Comparison of ENCODE assay signal across 24 cellular contexts in the genomic region with DNA sequence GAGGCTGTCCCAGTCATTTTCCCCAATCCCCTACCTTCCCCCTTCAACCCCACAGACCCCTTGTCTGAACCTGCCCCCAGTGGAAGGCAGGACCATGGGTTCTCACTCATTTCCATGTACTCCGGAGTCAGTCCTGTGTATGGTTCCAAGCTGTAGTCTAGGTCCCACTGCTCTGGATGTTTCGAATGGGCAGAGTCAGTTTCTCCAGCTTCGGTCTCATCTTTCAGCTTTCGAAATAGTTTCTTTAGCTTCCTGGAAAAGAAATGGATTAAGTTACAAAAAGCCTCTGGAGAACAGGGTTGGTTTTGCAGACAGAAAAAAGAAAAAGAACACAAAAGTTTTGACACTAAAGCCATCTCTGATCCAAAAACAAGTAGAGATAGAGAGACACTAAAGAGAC.
DNase-seq lines count a peak whose midpoint lies in the region; ATAC-seq and TF ChIP-seq lines count a peak whose summit lies in the region.
"Had no signal": no experiment of that assay in that cellular context is flagged by ENCODE, and none has a peak within 500 bp of the region (broad histone marks: within the 10 kb centered on the region; RNA-seq: fewer than 3 reads in every experiment).

No MANE protein-coding gene starts in this region.

- TF ChIP-seq POLR2A in Peyer's patch (IDR thresholded peaks at IDR 0.05): no peak

- H3K27ac ChIP-seq in PC-3 (ENCODE audit: low read length) (no peak overlapping the region), Peyer's patch (no peak overlapping the region)
- H3K27ac ChIP-seq: BLaER1 had no signal

- no peaks in the 10 kb centered on the region for H4K20me1 ChIP-seq in PC-3 (ENCODE audit: low read length)
- H4K20me1 ChIP-seq: BLaER1 had no signal

- intact Hi-C loops in sciatic nerve (cut with DNase I) (no loop called here), PC-3 (cut with micrococcal nuclease) (no loop called here)

- H3K27me3 ChIP-seq in adipocyte (replicated peaks; ENCODE audit: control insufficient read depth, insufficient read depth, low read length) (peaks cover 6% of the 10 kb centered on the region), PC-3 (ENCODE audit: low read length) (peaks cover 6% of the 10 kb centered on the region; the same call in 1 of the 2 replicates), Peyer's patch (no peaks in the 10 kb centered on the region)
- H3K27me3 ChIP-seq: BE2C, BLaER1 had no signal

- CTCF ChIA-PET in PC-3 (lab: Charles Lee): no interaction called here

- no peaks in the 10 kb centered on the region for H3K9me2 ChIP-seq in PC-3 (replicated peaks; ENCODE audit: low read length)

- peaks cover 9% of the 10 kb centered on the region for H3K4me1 ChIP-seq in adipocyte (ENCODE audit: control insufficient read depth, insufficient read depth, low read length)
- H3K4me1 ChIP-seq in PC-3 (ENCODE audit: insufficient read depth, low read length): no peaks in the 10 kb centered on the region
- no peaks in the 10 kb centered on the region for H3K4me1 ChIP-seq in Peyer's patch
- H3K4me1 ChIP-seq: BE2C, BLaER1 had no signal

- ATAC-seq in sciatic nerve (peak; percentile 85), HG03108 (IDR thresholded peaks at IDR 0.05; ENCODE audit: unreplicated experiment) (no peak), PC-3 (no peak), GM21576 (IDR thresholded peaks at IDR 0.05; ENCODE audit: unreplicated experiment) (no peak)
- ATAC-seq: GM12878 had no signal

- TF ChIP-seq CTCF in PC-3 (conservative IDR thresholded peaks at IDR 0.05; ENCODE audit: low read depth, low read length) (no peak), Peyer's patch (IDR thresholded peaks at IDR 0.05) (no peak)

- no peaks in the 10 kb centered on the region for H3K79me2 ChIP-seq in PC-3 (ENCODE audit: low read length)

- no peak overlapping the region for H2AFZ ChIP-seq in PC-3 (ENCODE audit: low read length)

- H3K36me3 ChIP-seq in adipocyte (ENCODE audit: control insufficient read depth, insufficient read depth, low read length, severe bottlenecking): no peaks in the 10 kb centered on the region
- no peaks in the 10 kb centered on the region for H3K36me3 ChIP-seq in PC-3 (ENCODE audit: low read depth, low read length)
- H3K36me3 ChIP-seq in Peyer's patch: no peaks in the 10 kb centered on the region
- H3K36me3 ChIP-seq: BE2C, BLaER1 had no signal

- DNase-seq in adipocyte (ENCODE audit: low read depth) (peak; percentile 71), fibroblast of peridontal ligament (ENCODE audit: extremely low read depth) (peak; percentile 3), sciatic nerve (ENCODE audit: low spot score) (no peak), PC-3 (no peak), Peyer's patch (no peak)
- DNase-seq: 8988T; ACHN; BE2C; C1 segment of cervical spinal cord; CD4-positive, alpha-beta memory T cell; CD4-positive, CD25-positive, alpha-beta regulatory T cell; CD8-positive, alpha-beta memory T cell; COR-L47; DMS 273 treated with DMSO at 0.1 percent for 48 hours; DMS153; DMS53; DMS79; DND-41; EL; GDM1 had no signal

- POLR2A ChIA-PET in PC-3 (lab: Charles Lee; ENCODE audit: unreplicated experiment): no interaction called here

- BruUV-seq in PC-3 (replicated peaks; lab: Mats Ljungman, UMichigan): no TSS peak

- no peaks in the 10 kb centered on the region for H3K9me3 ChIP-seq in adipocyte (ENCODE audit: control insufficient read depth, low read length)
- H3K9me3 ChIP-seq in PC-3 (ENCODE audit: low read length): no peaks in the 10 kb centered on the region
- H3K9me3 ChIP-seq in Peyer's patch: no peaks in the 10 kb centered on the region
- H3K9me3 ChIP-seq: BE2C, BLaER1 had no signal

- no peaks in the 10 kb centered on the region for H3F3A ChIP-seq in PC-3 (ENCODE audit: low read length, unreplicated experiment)

- H3K4me2 ChIP-seq in PC-3 (ENCODE audit: low read length): no peak overlapping the region
- H3K4me2 ChIP-seq: BLaER1 had no signal

- H3K4me3 ChIP-seq in adipocyte (ENCODE audit: low read length) (no peak overlapping the region), PC-3 (ENCODE audit: low read length) (no peak overlapping the region), Peyer's patch (no peak overlapping the region)
- H3K4me3 ChIP-seq: BLaER1, GM12878 had no signal

- H3K9ac ChIP-seq in adipocyte (ENCODE audit: low read length): no peak overlapping the region
- no peak overlapping the region for H3K9ac ChIP-seq in PC-3 (ENCODE audit: low read length)
- H3K9ac ChIP-seq: BLaER1 had no signal

Comparison
In these comparisons a context has a peak if more than half of its experiments do, and no peak if none do; other contexts are left out.
1. DNase-seq: peak in adipocyte (single experiment) and fibroblast of peridontal ligament (single experiment); none in sciatic nerve (single experiment), PC-3 (single experiment) and Peyer's patch (0 of 3).